ENCODE assay signal across 8 cellular contexts in the genomic region with DNA sequence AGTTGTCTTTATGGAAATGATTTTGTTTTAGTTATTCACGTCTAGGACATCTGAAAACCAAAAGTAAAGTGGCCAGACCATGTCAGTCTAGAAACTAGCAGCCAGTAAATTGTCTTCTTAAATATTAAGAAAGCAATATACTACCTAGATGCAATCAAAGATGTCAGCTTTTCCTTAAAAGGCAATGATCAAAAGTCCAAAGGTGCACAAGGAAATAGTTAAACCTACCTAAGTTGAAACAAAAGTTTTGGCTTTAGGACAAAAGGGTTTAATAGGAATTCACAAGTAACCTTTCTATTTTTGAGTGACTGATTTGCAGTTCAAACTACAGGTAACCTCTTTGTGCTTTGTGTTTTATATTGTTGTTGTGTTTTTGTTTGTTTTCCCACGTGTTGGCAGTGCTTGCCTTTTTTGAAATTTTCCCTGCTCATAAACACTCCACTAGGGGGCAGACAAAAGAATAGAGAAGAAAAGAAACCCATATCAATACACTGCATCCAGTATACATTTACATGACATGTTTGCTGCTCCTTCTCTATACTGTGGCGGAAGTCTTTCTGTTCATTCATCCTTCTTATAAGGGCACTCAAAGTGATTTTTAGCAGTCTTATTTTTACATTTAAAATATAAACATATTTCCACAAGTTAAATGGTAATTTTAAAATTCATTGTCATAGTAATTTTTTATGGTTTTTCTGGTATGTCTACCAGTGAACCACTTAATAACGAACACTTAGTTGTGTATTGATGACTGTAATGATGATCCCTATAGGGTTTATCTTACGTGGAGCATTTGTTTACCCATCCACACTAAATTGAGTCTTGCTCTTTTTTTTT.
DNase-seq lines count a peak whose midpoint lies in the region; ATAC-seq and TF ChIP-seq lines count a peak whose summit lies in the region.

No MANE protein-coding gene starts in this region.

- no peaks in the 10 kb centered on the region for H3K9me3 ChIP-seq in left ventricle myocardium inferior (replicated peaks)

- H3K4me1 ChIP-seq in left ventricle myocardium inferior = peaks cover 100% of the 10 kb centered on the region

- H3K36me3 ChIP-seq in left ventricle myocardium inferior = no peaks in the 10 kb centered on the region

- POLR2A ChIA-PET in HEK293T (lab: Yijun Ruan, JAX) = no interaction called here

- DNase-seq in left ventricle myocardium inferior = no peak
- DNase-seq in left ventricle myocardium superior = no peak
- DNase-seq in HEK293T (ENCODE audit: extremely low spot score) = peak; percentile 34
- peak; percentile 32 for DNase-seq in NCI-H2029 treated with DMSO at 0.1 percent for 48 hours (lab: John Stamatoyannopoulos, UW)
- no peak for DNase-seq in GM19240 (ENCODE audit: insufficient read length, low spot score)

- H3K4me3 ChIP-seq in left ventricle myocardium inferior = no peak overlapping the region

- TF ChIP-seq CTCF in left ventricle myocardium inferior (IDR thresholded peaks at IDR 0.05; ENCODE audit: borderline replicate concordance) = peak; percentile 74

- H3K27ac ChIP-seq in left ventricle myocardium inferior (replicated peaks) = peak overlapping the region; percentile 21
- H3K27ac ChIP-seq in angular gyrus (ENCODE audit: low read depth, low read length) = peak overlapping the region; percentile 79
- peak overlapping the region; percentile 78 for H3K27ac ChIP-seq in layer of hippocampus (ENCODE audit: low read depth, low read length)

- CTCF ChIA-PET in HEK293T (lab: Yijun Ruan, JAX) = interaction anchor here (1.0 to 2.3 kb wide), 4 partner anchors 10 to 54 kb away, joined by 3 to 6 read pairs (median 4); no protein-coding TSS in a partner anchor

- intact Hi-C loops in left ventricle myocardium inferior (cut with micrococcal nuclease) (no loop called here), left ventricle myocardium superior (cut with micrococcal nuclease) (no loop called here)

- no peak for ATAC-seq in left ventricle myocardium superior
- ATAC-seq in HG03521 (IDR thresholded peaks at IDR 0.05; ENCODE audit: unreplicated experiment) = no peak

- no peaks in the 10 kb centered on the region for H3K27me3 ChIP-seq in left ventricle myocardium inferior (ENCODE audit: low read depth)
- no peaks in the 10 kb centered on the region for H3K27me3 ChIP-seq in layer of hippocampus (ENCODE audit: control insufficient read depth, insufficient read depth, low read length)

TF ChIP-seq in HEK293T, 16 proteins besides CTCF, POLR2A, EP300 and RAD21:
- no peak for TF ChIP-seq LEF1 (IDR thresholded peaks at IDR 0.05; ENCODE audit: borderline replicate concordance)
- TF ChIP-seq SP1 (IDR thresholded peaks at IDR 0.05) = no peak
- no peak for TF ChIP-seq ARNT (IDR thresholded peaks at IDR 0.05)
- TF ChIP-seq ELF4 (IDR thresholded peaks at IDR 0.05) = no peak
- no peak for TF ChIP-seq FOXK2 (IDR thresholded peaks at IDR 0.05)
- TF ChIP-seq SUZ12 (IDR thresholded peaks at IDR 0.05) = no peak
- TF ChIP-seq FOXM1 (IDR thresholded peaks at IDR 0.05; ENCODE audit: borderline replicate concordance) = no peak
- no peak for TF ChIP-seq L3MBTL2 (conservative IDR thresholded peaks at IDR 0.05)
- TF ChIP-seq BHLHE40 (IDR thresholded peaks at IDR 0.05; ENCODE audit: borderline replicate concordance) = no peak
- no peak for TF ChIP-seq FOXA1 (IDR thresholded peaks at IDR 0.05)
- TF ChIP-seq ZNF384 (IDR thresholded peaks at IDR 0.05) = no peak
- TF ChIP-seq HDGF (IDR thresholded peaks at IDR 0.05; ENCODE audit: borderline replicate concordance) = no peak
- TF ChIP-seq NFRKB (IDR thresholded peaks at IDR 0.05) = no peak
- TF ChIP-seq CTBP1 (IDR thresholded peaks at IDR 0.05; ENCODE audit: borderline replicate concordance) = no peak
- TF ChIP-seq, protein P1, sequence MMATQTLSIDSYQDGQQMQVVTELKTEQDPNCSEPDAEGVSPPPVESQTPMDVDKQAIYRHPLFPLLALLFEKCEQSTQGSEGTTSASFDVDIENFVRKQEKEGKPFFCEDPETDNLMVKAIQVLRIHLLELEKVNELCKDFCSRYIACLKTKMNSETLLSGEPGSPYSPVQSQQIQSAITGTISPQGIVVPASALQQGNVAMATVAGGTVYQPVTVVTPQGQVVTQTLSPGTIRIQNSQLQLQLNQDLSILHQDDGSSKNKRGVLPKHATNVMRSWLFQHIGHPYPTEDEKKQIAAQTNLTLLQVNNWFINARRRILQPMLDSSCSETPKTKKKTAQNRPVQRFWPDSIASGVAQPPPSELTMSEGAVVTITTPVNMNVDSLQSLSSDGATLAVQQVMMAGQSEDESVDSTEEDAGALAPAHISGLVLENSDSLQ (IDR thresholded peaks at IDR 0.05) = no peak
- TF ChIP-seq TARDBP (IDR thresholded peaks at IDR 0.05) = no peak
TF ChIP-seq in HEK293T: peak in this region for 0.

Comparison
In these comparisons a context has a peak if more than half of its experiments do, and no peak if none do; other contexts are left out.
1. DNase-seq: peak in HEK293T (single experiment) and NCI-H2029 treated with DMSO at 0.1 percent for 48 hours (single experiment); none in left ventricle myocardium inferior (single experiment), left ventricle myocardium superior (single experiment) and GM19240 (single experiment).
2. H3K27ac ChIP-seq: peak in every context shown above with its lines; median percentile 79 in angular gyrus; 78 in layer of hippocampus; 21 in left ventricle myocardium inferior.